Comparison of ENCODE assay signal across 23 cellular contexts in genomic region chr12:6883683-6884082, GRCh38. TPM values are rescaled to one million over a fixed set of nuclear protein-coding genes. Genes with fewer than 3 reads are reported as not detected.
A peak's percentile ranks its signal among the peaks of the same experiment; 100 is the strongest.
DNase-seq lines count a peak whose midpoint lies in the region; ATAC-seq, FAIRE-seq and TF ChIP-seq lines count a peak whose summit lies in the region.
"Had no signal": no experiment of that assay in that cellular context is flagged by ENCODE, and none has a peak within 500 bp of the region (broad histone marks: within the 10 kb centered on the region; RNA-seq: fewer than 3 reads in every experiment).

No MANE protein-coding gene starts in this region.

- H3K23ac ChIP-seq in mesendoderm (ENCODE audit: low read length) = no peak overlapping the region

- H3K9me2 ChIP-seq in PC-3 (replicated peaks; ENCODE audit: low read length) = no peaks in the 10 kb centered on the region

- H3K36me3 ChIP-seq in HepG2 (replicated peaks in 1 of 2; ENCODE audit: control insufficient read depth in 1 of 2, insufficient read depth in 2 of 2, low read length in 2 of 2) (peaks cover 0 to 1% of the 10 kb centered on the region in 2 experiments; a peak in 2 of 5 replicates), right lobe of liver (peaks cover 0 to 8% (median 0%) of the 10 kb centered on the region in 4 donors), NT2/D1 (ENCODE audit: insufficient read depth, insufficient read length, low read length) (peaks cover 19% of the 10 kb centered on the region), mesendoderm (ENCODE audit: control insufficient read depth, insufficient read depth, low read length) (no peaks in the 10 kb centered on the region), spleen (peaks cover 0 to 39% (median 14%) of the 10 kb centered on the region in 6 donors), PC-3 (ENCODE audit: low read depth, low read length) (no peaks in the 10 kb centered on the region)
- H3K36me3 ChIP-seq: SJCRH30 had no signal

- H3K4me3 ChIP-seq in HepG2 (replicated peaks in 1 of 3; ENCODE audit: insufficient read depth in 1 of 3, low read depth in 2 of 3, low read length in 3 of 3) (no peak overlapping the region), right lobe of liver (no peak overlapping the region), NT2/D1 (ENCODE audit: insufficient read length, low read depth) (no peak overlapping the region), mesendoderm (ENCODE audit: low read length) (no peak overlapping the region), spleen (no peak overlapping the region), PC-3 (ENCODE audit: low read length) (no peak overlapping the region)
- H3K4me3 ChIP-seq: SJCRH30 had no signal

- POLR2A ChIA-PET in HepG2 (lab: Yijun Ruan, JAX) (interaction anchor here (1.4 to 6.2 kb wide), 2 partner anchors 11 to 60 kb away, joined by 3 to 47 read pairs; partner anchors contain the start of genes C12orf57, RNU7-1 and SPSB2), PC-3 (lab: Charles Lee; ENCODE audit: unreplicated experiment) (no interaction called here)

- H2BK120ac ChIP-seq in mesendoderm (ENCODE audit: low read depth, low read length) = no peak overlapping the region

- CTCF ChIA-PET in HepG2 (lab: Yijun Ruan, JAX; ENCODE audit: low intra/inter-chr PET ratio, low total read pairs) (no interaction called here), PC-3 (lab: Charles Lee) (no interaction called here)

- TF ChIP-seq CTCF in HepG2 (CRISPR knock-in tag; IDR thresholded peaks at IDR 0.05) (no peak), right lobe of liver (IDR thresholded peaks at IDR 0.05) (no peak), spleen (IDR thresholded peaks at IDR 0.05 in 8 of 11, conservative IDR thresholded peaks at IDR 0.05 in 3 of 11) (no peak), PC-3 (conservative IDR thresholded peaks at IDR 0.05; ENCODE audit: low read depth, low read length) (no peak)

- no peaks in the 10 kb centered on the region for H3K79me1 ChIP-seq in mesendoderm (ENCODE audit: low read length)

- H3K9ac ChIP-seq in HepG2 (ENCODE audit: insufficient read depth, low read depth, low read length) = no peak overlapping the region
- peak overlapping the region; percentile 0 for H3K9ac ChIP-seq in NT2/D1 (ENCODE audit: insufficient read length, low read depth)
- H3K9ac ChIP-seq in mesendoderm (ENCODE audit: low read length) = no peak overlapping the region
- no peak overlapping the region for H3K9ac ChIP-seq in PC-3 (ENCODE audit: low read length)

- no peak for TF ChIP-seq POLR2A in HepG2 (IDR thresholded peaks at IDR 0.05; ENCODE audit: insufficient read depth in 1 of 2, low read depth in 2 of 2, low read length in 2 of 2)
- no peak for TF ChIP-seq POLR2A in right lobe of liver (IDR thresholded peaks at IDR 0.05)
- no peak for TF ChIP-seq POLR2A in spleen (IDR thresholded peaks at IDR 0.05)

- no peak for FAIRE-seq in HepG2 (lab: Jason Lieb, UNC)
- FAIRE-seq: GM12892 had no signal

- 99% methylated on average over 11 of the region's 11 CpGs for WGBS in HepG2 (ENCODE audit: low lambda C conversion rate)
- WGBS in right lobe of liver (ENCODE audit: insufficient coverage, low coverage, low lambda C conversion rate, missing lambda C conversion rate) = 83% methylated on average over 1 of the region's 11 CpGs
- WGBS in mesendoderm (ENCODE audit: extremely low coverage, insufficient coverage, low lambda C conversion rate) = no CpG with 5 or more reads among the region's 11 CpGs
- 93 to 97% (median 97%) methylated on average over 9 to 11 of the region's 11 CpGs for WGBS in spleen, 5 donors

- H2BK5ac ChIP-seq in mesendoderm (ENCODE audit: low read length) = peak overlapping the region; percentile 39

- no peak overlapping the region for H3K4ac ChIP-seq in mesendoderm (ENCODE audit: low read depth, low read length)

- no peak overlapping the region for H4K5ac ChIP-seq in mesendoderm (ENCODE audit: low read length)

- H3K4me1 ChIP-seq in HepG2 (ENCODE audit: insufficient read depth, low read length) (peaks cover 55% of the 10 kb centered on the region), right lobe of liver (peaks cover 0 to 25% (median 2%) of the 10 kb centered on the region in 4 donors), NT2/D1 (ENCODE audit: insufficient read depth, insufficient read length) (peaks cover 25% of the 10 kb centered on the region), mesendoderm (ENCODE audit: control insufficient read depth, low read depth, low read length) (no peaks in the 10 kb centered on the region), spleen (peaks cover 0 to 5% (median 0%) of the 10 kb centered on the region in 6 donors), PC-3 (ENCODE audit: insufficient read depth, low read length) (peaks cover 5% of the 10 kb centered on the region; the same call in 1 of the 2 replicates)
- H3K4me1 ChIP-seq: SJCRH30 had no signal

- BruUV-seq in HepG2 (replicated peaks; lab: Mats Ljungman, UMichigan) (no TSS peak), PC-3 (replicated peaks; lab: Mats Ljungman, UMichigan) (no TSS peak)

- H3K9me3 ChIP-seq in HepG2 (ENCODE audit: low read length) (no peaks in the 10 kb centered on the region), right lobe of liver (no peaks in the 10 kb centered on the region), NT2/D1 (ENCODE audit: insufficient read depth, low read length) (no peaks in the 10 kb centered on the region), spleen (no peaks in the 10 kb centered on the region), PC-3 (ENCODE audit: low read length) (no peaks in the 10 kb centered on the region)
- H3K9me3 ChIP-seq: SJCRH30 had no signal

- H3K18ac ChIP-seq in mesendoderm (ENCODE audit: low read length) = no peak overlapping the region

- no peak overlapping the region for H2BK15ac ChIP-seq in mesendoderm (replicated peaks; ENCODE audit: low read depth)

- no peaks in the 10 kb centered on the region for H4K20me1 ChIP-seq in HepG2 (ENCODE audit: insufficient read depth, low read length)
- H4K20me1 ChIP-seq in PC-3 (ENCODE audit: low read length) = no peaks in the 10 kb centered on the region

- intact Hi-C loops in HepG2 (cut with micrococcal nuclease; ENCODE audit: unreplicated experiment) (no loop called here), right lobe of liver (cut with DNase I) (no loop called here), spleen (cut with DNase I; ENCODE audit: low total_unique reads) (no loop called here), PC-3 (cut with micrococcal nuclease) (no loop called here)

- H3K4me2 ChIP-seq in HepG2 (ENCODE audit: low read depth, low read length) (no peak overlapping the region), mesendoderm (ENCODE audit: low read length) (no peak overlapping the region), PC-3 (ENCODE audit: low read length) (no peak overlapping the region)

- H3K27me3 ChIP-seq in HepG2 (ENCODE audit: control insufficient read depth in 1 of 2, insufficient read depth in 2 of 2, low read length in 2 of 2) (no peaks in the 10 kb centered on the region), right lobe of liver (no peaks in the 10 kb centered on the region), NT2/D1 (ENCODE audit: insufficient read depth, insufficient read length) (no peaks in the 10 kb centered on the region), mesendoderm (ENCODE audit: insufficient read depth, low read length, poor library complexity) (no peaks in the 10 kb centered on the region), spleen (replicated peaks in 1 of 7) (no peaks in the 10 kb centered on the region), PC-3 (ENCODE audit: low read length) (no peaks in the 10 kb centered on the region)
- H3K27me3 ChIP-seq: SJCRH30 had no signal

- no peak overlapping the region for H3K27ac ChIP-seq in HepG2 (ENCODE audit: extremely low read length, insufficient read depth, low read length)
- no peak overlapping the region for H3K27ac ChIP-seq in right lobe of liver
- no peak overlapping the region for H3K27ac ChIP-seq in mesendoderm (ENCODE audit: low read depth, low read length)
- H3K27ac ChIP-seq in spleen = no peak overlapping the region
- no peak overlapping the region for H3K27ac ChIP-seq in PC-3 (ENCODE audit: low read length)
- H3K27ac ChIP-seq: SJCRH30 had no signal

- H4K8ac ChIP-seq in mesendoderm (ENCODE audit: low read depth, low read length) = no peak overlapping the region

- ATAC-seq in HepG2 = no peak
- no peak for ATAC-seq in right lobe of liver
- ATAC-seq in PC-3 = no peak
- ATAC-seq: SK-N-SH treated with all-trans-retinoic acid at 6 μM for 48 hours had no signal

- no peak for TF ChIP-seq RAD21 in HepG2 (CRISPR knock-in tag; IDR thresholded peaks at IDR 0.05)

- peak overlapping the region; percentile 33 for H2AK5ac ChIP-seq in mesendoderm (ENCODE audit: low read length)

- in situ Hi-C loops in HepG2 (cut with HindIII; ENCODE audit: extremely low pct_ligation_motif_present, low pct_unique_long_range_greater_than_20kb) = no loop called here

- TF ChIP-seq EP300 in HepG2 (IDR thresholded peaks at IDR 0.05; ENCODE audit: low read depth in 2 of 2, low read length in 2 of 2) (no peak), HepG2 (CRISPR knock-in tag; IDR thresholded peaks at IDR 0.05; ENCODE audit: borderline replicate concordance) (no peak)

- no peaks in the 10 kb centered on the region for H3K79me2 ChIP-seq in HepG2 (ENCODE audit: insufficient read depth, low read length)
- H3K79me2 ChIP-seq in mesendoderm (ENCODE audit: control insufficient read depth, insufficient read depth, low read length) = no peaks in the 10 kb centered on the region
- no peaks in the 10 kb centered on the region for H3K79me2 ChIP-seq in PC-3 (ENCODE audit: low read length)

- peak overlapping the region; percentile 17 for H3K56ac ChIP-seq in mesendoderm (ENCODE audit: low read length)

- DNase-seq in HepG2 (ENCODE audit: low spot score) (no peak), right lobe of liver (no peak), NT2/D1 (ENCODE audit: low read depth, low spot score) (no peak), mesendoderm (no peak), spleen (no peak), PC-3 (no peak), SKM-1 (lab: John Stamatoyannopoulos, UW; ENCODE audit: unreplicated experiment) (no peak)
- DNase-seq: 8988T, DMS153, DND-41, Karpas-422, NCI-H1092, NCI-H1417 treated with DMSO at 0.1 percent for 48 hours, NCI-H1694 treated with DMSO at 0.1 percent for 48 hours, NCI-H2081 treated with DMSO at 0.1 percent for 48 hours, NCI-H2171, NCI-H226, NCI-H510A, NCI-H69, OCI-M1, SJCRH30 had no signal

- H2AFZ ChIP-seq in HepG2 (ENCODE audit: low read length) = no peak overlapping the region
- H2AFZ ChIP-seq in PC-3 (ENCODE audit: low read length) = no peak overlapping the region

- no peaks in the 10 kb centered on the region for H3F3A ChIP-seq in PC-3 (ENCODE audit: low read length, unreplicated experiment)

RNA-seq across cellular contexts. Expression of gene SPSB2, which starts 10.6 kb away (rescaled TPM):
- 4.0 and 6.2 TPM in 2 replicates for total RNA-seq in HepG2 (2016; rRNA removed; fragmentation: Illumina TruSeq; extraction: Trizol)
- total RNA-seq in HepG2 (2016; cell fraction: cytosol; rRNA removed; fragmentation: Illumina TruSeq; extraction: Trizol; ENCODE audit: low read depth) = 2.5 and 2.9 TPM in 2 replicates
- total RNA-seq in HepG2 (2016; cell fraction: insoluble cytoplasmic fraction; rRNA removed; fragmentation: Illumina TruSeq; extraction: Trizol) = 4.0 and 5.3 TPM in 2 replicates
- total RNA-seq in HepG2 (2016; cell fraction: membrane; rRNA removed; fragmentation: Illumina TruSeq; extraction: Trizol) = 3.2 and 4.9 TPM in 2 replicates
- total RNA-seq in HepG2 (2016; cell fraction: nucleus; rRNA removed; fragmentation: Illumina TruSeq; extraction: Trizol) = 4.0 and 4.3 TPM in 2 replicates
- 1.9 and 2.0 TPM in 2 replicates for polyA plus RNA-seq in HepG2 (2011; rRNA removed)
- polyA plus RNA-seq in HepG2 (2011; cell fraction: cytosol; rRNA removed) = 1.8 and 2.4 TPM in 2 replicates
- polyA plus RNA-seq in HepG2 (2011; cell fraction: nucleus; rRNA removed) = 2.1 and 2.8 TPM in 2 replicates
- 1.7 and 2.0 TPM in 2 replicates for polyA plus RNA-seq in HepG2 (2012)
- 2.0 and 2.2 TPM in 2 replicates for polyA plus RNA-seq in HepG2 (2016; cell fraction: cytosol; fragmentation: Illumina TruSeq; extraction: Trizol; ENCODE audit: low read depth)
- 4.2 and 5.3 TPM in 2 replicates for polyA plus RNA-seq in HepG2 (2016; cell fraction: insoluble cytoplasmic fraction; fragmentation: Illumina TruSeq; extraction: Trizol; ENCODE audit: low read depth)
- 2.5 and 2.9 TPM in 2 replicates for polyA plus RNA-seq in HepG2 (2016; cell fraction: membrane; fragmentation: Illumina TruSeq; extraction: Trizol; ENCODE audit: low read depth)
- 7.1 and 7.6 TPM in 2 replicates for polyA plus RNA-seq in HepG2 (2016; cell fraction: nucleus; fragmentation: Illumina TruSeq; extraction: Trizol; ENCODE audit: insufficient read depth, low read depth)
- 2.3 and 4.3 TPM in 2 replicates for polyA minus RNA-seq in HepG2 (2011; rRNA and poly(A)+ RNA removed; ENCODE audit: low replicate concordance)
- 0.97 TPM in 1 of 2 replicates, not detected in the other for polyA minus RNA-seq in HepG2 (2011; cell fraction: cytosol; rRNA and poly(A)+ RNA removed)
- 1.7 and 4.4 TPM in 2 replicates for polyA minus RNA-seq in HepG2 (2011; cell fraction: nucleus; rRNA and poly(A)+ RNA removed)
- 1 to 10 TPM; 1.7 to 5.3 (median 3.6) TPM for total RNA-seq in right lobe of liver
- polyA plus RNA-seq in mesendoderm (2013, experiment 1 of 2) = 6.0 TPM
- 5.3 TPM for polyA plus RNA-seq in mesendoderm (2013, experiment 2 of 2)
- total RNA-seq in spleen = 10 to 100 TPM in 4 of 7 donors, 1 to 10 TPM in 3; 7.0 to 12.9 (median 10.3) TPM
- 10 to 100 TPM; 11.3 to 17.0 (median 11.5) TPM for polyA plus RNA-seq in spleen
- total RNA-seq in PC-3 (2014; rRNA removed) = 8.4 and 9.2 TPM in 2 replicates

RNA-seq across cellular contexts. Expression of gene TPI1, which starts 16.4 kb away (rescaled TPM):
- total RNA-seq in HepG2 (2016; rRNA removed; fragmentation: Illumina TruSeq; extraction: Trizol) (945 and 1,237 TPM in 2 replicates), right lobe of liver (100 to 1,000 TPM; 265 to 400 (median 331) TPM), spleen (100 to 1,000 TPM; 218 to 471 (median 288) TPM), PC-3 (2014; rRNA removed) (1,259 and 1,708 TPM in 2 replicates)
- 140 and 155 TPM in 2 replicates for total RNA-seq in HepG2 (2016; cell fraction: cytosol; rRNA removed; fragmentation: Illumina TruSeq; extraction: Trizol; ENCODE audit: low read depth)
- 973 and 1,308 TPM in 2 replicates for total RNA-seq in HepG2 (2016; cell fraction: insoluble cytoplasmic fraction; rRNA removed; fragmentation: Illumina TruSeq; extraction: Trizol)
- 225 and 227 TPM in 2 replicates for total RNA-seq in HepG2 (2016; cell fraction: membrane; rRNA removed; fragmentation: Illumina TruSeq; extraction: Trizol)
- total RNA-seq in HepG2 (2016; cell fraction: nucleus; rRNA removed; fragmentation: Illumina TruSeq; extraction: Trizol) = 304 and 321 TPM in 2 replicates
- polyA plus RNA-seq in HepG2 (2011; rRNA removed) (2,303 and 2,535 TPM in 2 replicates), spleen (100 to 1,000 TPM; 234 to 364 (median 311) TPM)
- polyA plus RNA-seq in HepG2 (2011; cell fraction: cytosol; rRNA removed) = 2,411 and 2,863 TPM in 2 replicates
- polyA plus RNA-seq in HepG2 (2011; cell fraction: nucleus; rRNA removed) = 791 and 898 TPM in 2 replicates
- polyA plus RNA-seq in HepG2 (2012) = 761 and 831 TPM in 2 replicates
- 144 and 145 TPM in 2 replicates for polyA plus RNA-seq in HepG2 (2016; cell fraction: cytosol; fragmentation: Illumina TruSeq; extraction: Trizol; ENCODE audit: low read depth)
- 1,111 and 1,213 TPM in 2 replicates for polyA plus RNA-seq in HepG2 (2016; cell fraction: insoluble cytoplasmic fraction; fragmentation: Illumina TruSeq; extraction: Trizol; ENCODE audit: low read depth)
- 192 and 205 TPM in 2 replicates for polyA plus RNA-seq in HepG2 (2016; cell fraction: membrane; fragmentation: Illumina TruSeq; extraction: Trizol; ENCODE audit: low read depth)
- polyA plus RNA-seq in HepG2 (2016; cell fraction: nucleus; fragmentation: Illumina TruSeq; extraction: Trizol; ENCODE audit: insufficient read depth, low read depth) = 439 and 458 TPM in 2 replicates
- 3,388 and 3,474 TPM in 2 replicates for polyA minus RNA-seq in HepG2 (2011; rRNA and poly(A)+ RNA removed; ENCODE audit: low replicate concordance)
- polyA minus RNA-seq in HepG2 (2011; cell fraction: cytosol; rRNA and poly(A)+ RNA removed) = 607 and 618 TPM in 2 replicates
- 242 and 287 TPM in 2 replicates for polyA minus RNA-seq in HepG2 (2011; cell fraction: nucleus; rRNA and poly(A)+ RNA removed)
- polyA plus RNA-seq in mesendoderm (2013, experiment 1 of 2) = 727 TPM
- 759 TPM for polyA plus RNA-seq in mesendoderm (2013, experiment 2 of 2)

RNA-seq across cellular contexts. Expression of gene LRRC23, which starts 20.9 kb away (rescaled TPM):
- total RNA-seq in HepG2 (2016; rRNA removed; fragmentation: Illumina TruSeq; extraction: Trizol) (6.0 and 6.7 TPM in 2 replicates), right lobe of liver (1 to 10 TPM in 5 of 6 experiments, under 1 TPM in 1; 0.93 to 4.3 (median 2.6) TPM), spleen (1 to 10 TPM; 3.1 to 9.6 (median 5.9) TPM), PC-3 (2014; rRNA removed) (5.1 and 13.6 TPM in 2 replicates)
- 2.5 and 3.3 TPM in 2 replicates for total RNA-seq in HepG2 (2016; cell fraction: cytosol; rRNA removed; fragmentation: Illumina TruSeq; extraction: Trizol; ENCODE audit: low read depth)
- 5.1 and 7.7 TPM in 2 replicates for total RNA-seq in HepG2 (2016; cell fraction: insoluble cytoplasmic fraction; rRNA removed; fragmentation: Illumina TruSeq; extraction: Trizol)
- 5.0 and 6.0 TPM in 2 replicates for total RNA-seq in HepG2 (2016; cell fraction: membrane; rRNA removed; fragmentation: Illumina TruSeq; extraction: Trizol)
- 4.0 and 5.4 TPM in 2 replicates for total RNA-seq in HepG2 (2016; cell fraction: nucleus; rRNA removed; fragmentation: Illumina TruSeq; extraction: Trizol)
- polyA plus RNA-seq in HepG2 (2011; rRNA removed) (6.2 and 7.8 TPM in 2 replicates), spleen (10 to 100 TPM in 1 of 3 donors, 1 to 10 TPM in 2; 7.0 to 10.1 (median 7.5) TPM)
- 5.2 TPM in 2 replicates for polyA plus RNA-seq in HepG2 (2011; cell fraction: cytosol; rRNA removed)
- polyA plus RNA-seq in HepG2 (2011; cell fraction: nucleus; rRNA removed) = 14.3 and 20.8 TPM in 2 replicates
- 5.3 and 6.9 TPM in 2 replicates for polyA plus RNA-seq in HepG2 (2012)
- 3.0 and 3.1 TPM in 2 replicates for polyA plus RNA-seq in HepG2 (2016; cell fraction: cytosol; fragmentation: Illumina TruSeq; extraction: Trizol; ENCODE audit: low read depth)
- 6.4 and 8.2 TPM in 2 replicates for polyA plus RNA-seq in HepG2 (2016; cell fraction: insoluble cytoplasmic fraction; fragmentation: Illumina TruSeq; extraction: Trizol; ENCODE audit: low read depth)
- polyA plus RNA-seq in HepG2 (2016; cell fraction: membrane; fragmentation: Illumina TruSeq; extraction: Trizol; ENCODE audit: low read depth) = 5.2 TPM in 2 replicates
- polyA plus RNA-seq in HepG2 (2016; cell fraction: nucleus; fragmentation: Illumina TruSeq; extraction: Trizol; ENCODE audit: insufficient read depth, low read depth) = 7.8 and 11.0 TPM in 2 replicates
- 5.6 and 8.7 TPM in 2 replicates for polyA minus RNA-seq in HepG2 (2011; rRNA and poly(A)+ RNA removed; ENCODE audit: low replicate concordance)
- 1.3 and 2.2 TPM in 2 replicates for polyA minus RNA-seq in HepG2 (2011; cell fraction: cytosol; rRNA and poly(A)+ RNA removed)
- polyA minus RNA-seq in HepG2 (2011; cell fraction: nucleus; rRNA and poly(A)+ RNA removed) = 9.1 and 14.9 TPM in 2 replicates
- polyA plus RNA-seq in mesendoderm (2013, experiment 1 of 2) = 1.2 TPM
- 1.3 TPM for polyA plus RNA-seq in mesendoderm (2013, experiment 2 of 2)

RNA-seq across cellular contexts. Expression of gene ENO2, which starts 30.7 kb away (rescaled TPM):
- total RNA-seq in HepG2 (2016; rRNA removed; fragmentation: Illumina TruSeq; extraction: Trizol) = 15.9 and 19.3 TPM in 2 replicates
- 5.8 and 6.3 TPM in 2 replicates for total RNA-seq in HepG2 (2016; cell fraction: cytosol; rRNA removed; fragmentation: Illumina TruSeq; extraction: Trizol; ENCODE audit: low read depth)
- 12.7 and 19.8 TPM in 2 replicates for total RNA-seq in HepG2 (2016; cell fraction: insoluble cytoplasmic fraction; rRNA removed; fragmentation: Illumina TruSeq; extraction: Trizol)
- 7.9 and 8.5 TPM in 2 replicates for total RNA-seq in HepG2 (2016; cell fraction: membrane; rRNA removed; fragmentation: Illumina TruSeq; extraction: Trizol)
- 21.7 and 25.4 TPM in 2 replicates for total RNA-seq in HepG2 (2016; cell fraction: nucleus; rRNA removed; fragmentation: Illumina TruSeq; extraction: Trizol)
- polyA plus RNA-seq in HepG2 (2011; rRNA removed) = 136 and 144 TPM in 2 replicates
- 105 and 112 TPM in 2 replicates for polyA plus RNA-seq in HepG2 (2011; cell fraction: cytosol; rRNA removed)
- polyA plus RNA-seq in HepG2 (2011; cell fraction: nucleus; rRNA removed) = 451 and 486 TPM in 2 replicates
- polyA plus RNA-seq in HepG2 (2012) = 102 and 116 TPM in 2 replicates
- 3.6 and 3.8 TPM in 2 replicates for polyA plus RNA-seq in HepG2 (2016; cell fraction: cytosol; fragmentation: Illumina TruSeq; extraction: Trizol; ENCODE audit: low read depth)
- 18.2 and 20.1 TPM in 2 replicates for polyA plus RNA-seq in HepG2 (2016; cell fraction: insoluble cytoplasmic fraction; fragmentation: Illumina TruSeq; extraction: Trizol; ENCODE audit: low read depth)
- 7.1 and 7.2 TPM in 2 replicates for polyA plus RNA-seq in HepG2 (2016; cell fraction: membrane; fragmentation: Illumina TruSeq; extraction: Trizol; ENCODE audit: low read depth)
- polyA plus RNA-seq in HepG2 (2016; cell fraction: nucleus; fragmentation: Illumina TruSeq; extraction: Trizol; ENCODE audit: insufficient read depth, low read depth) = 89.6 and 99.9 TPM in 2 replicates
- polyA minus RNA-seq in HepG2 (2011; rRNA and poly(A)+ RNA removed; ENCODE audit: low replicate concordance) = 23.5 and 92.8 TPM in 2 replicates
- polyA minus RNA-seq in HepG2 (2011; cell fraction: cytosol; rRNA and poly(A)+ RNA removed) = 35.6 and 39.9 TPM in 2 replicates
- 44.7 and 52.6 TPM in 2 replicates for polyA minus RNA-seq in HepG2 (2011; cell fraction: nucleus; rRNA and poly(A)+ RNA removed)
- 1 to 10 TPM; 1.1 to 9.3 (median 2.0) TPM for total RNA-seq in right lobe of liver
- polyA plus RNA-seq in mesendoderm (2013, experiment 1 of 2) = 12.1 TPM
- polyA plus RNA-seq in mesendoderm (2013, experiment 2 of 2) = 12.4 TPM
- 10 to 100 TPM in 6 of 7 donors, 1 to 10 TPM in 1; 7.6 to 37.7 (median 25.0) TPM for total RNA-seq in spleen
- 10 to 100 TPM; 11.5 to 41.3 (median 29.1) TPM for polyA plus RNA-seq in spleen
- 30.2 and 35.2 TPM in 2 replicates for total RNA-seq in PC-3 (2014; rRNA removed)

RNA-seq across cellular contexts. Expression of gene USP5, which starts 31.7 kb away (rescaled TPM):
- total RNA-seq in HepG2 (2016; rRNA removed; fragmentation: Illumina TruSeq; extraction: Trizol) (53.4 and 56.0 TPM in 2 replicates), right lobe of liver (10 to 100 TPM; 38.2 to 59.5 (median 42.6) TPM), spleen (10 to 100 TPM; 29.8 to 62.4 (median 53.5) TPM), PC-3 (2014; rRNA removed) (107 and 113 TPM in 2 replicates)
- total RNA-seq in HepG2 (2016; cell fraction: cytosol; rRNA removed; fragmentation: Illumina TruSeq; extraction: Trizol; ENCODE audit: low read depth) = 5.2 and 5.4 TPM in 2 replicates
- total RNA-seq in HepG2 (2016; cell fraction: insoluble cytoplasmic fraction; rRNA removed; fragmentation: Illumina TruSeq; extraction: Trizol) = 45.2 and 58.2 TPM in 2 replicates
- total RNA-seq in HepG2 (2016; cell fraction: membrane; rRNA removed; fragmentation: Illumina TruSeq; extraction: Trizol) = 10.8 and 12.8 TPM in 2 replicates
- 32.6 and 33.8 TPM in 2 replicates for total RNA-seq in HepG2 (2016; cell fraction: nucleus; rRNA removed; fragmentation: Illumina TruSeq; extraction: Trizol)
- polyA plus RNA-seq in HepG2 (2011; rRNA removed) (39.6 and 42.8 TPM in 2 replicates), spleen (10 to 100 TPM; 23.1 to 40.5 (median 23.6) TPM)
- 27.0 and 32.1 TPM in 2 replicates for polyA plus RNA-seq in HepG2 (2011; cell fraction: cytosol; rRNA removed)
- polyA plus RNA-seq in HepG2 (2011; cell fraction: nucleus; rRNA removed) = 68.8 and 89.3 TPM in 2 replicates
- 27.9 and 33.1 TPM in 2 replicates for polyA plus RNA-seq in HepG2 (2012)
- polyA plus RNA-seq in HepG2 (2016; cell fraction: cytosol; fragmentation: Illumina TruSeq; extraction: Trizol; ENCODE audit: low read depth) = 4.2 and 4.5 TPM in 2 replicates
- 34.9 and 45.9 TPM in 2 replicates for polyA plus RNA-seq in HepG2 (2016; cell fraction: insoluble cytoplasmic fraction; fragmentation: Illumina TruSeq; extraction: Trizol; ENCODE audit: low read depth)
- 7.6 and 9.6 TPM in 2 replicates for polyA plus RNA-seq in HepG2 (2016; cell fraction: membrane; fragmentation: Illumina TruSeq; extraction: Trizol; ENCODE audit: low read depth)
- 58.8 and 61.0 TPM in 2 replicates for polyA plus RNA-seq in HepG2 (2016; cell fraction: nucleus; fragmentation: Illumina TruSeq; extraction: Trizol; ENCODE audit: insufficient read depth, low read depth)
- 91.2 and 159 TPM in 2 replicates for polyA minus RNA-seq in HepG2 (2011; rRNA and poly(A)+ RNA removed; ENCODE audit: low replicate concordance)
- 29.6 and 30.0 TPM in 2 replicates for polyA minus RNA-seq in HepG2 (2011; cell fraction: cytosol; rRNA and poly(A)+ RNA removed)
- polyA minus RNA-seq in HepG2 (2011; cell fraction: nucleus; rRNA and poly(A)+ RNA removed) = 21.5 and 25.2 TPM in 2 replicates
- polyA plus RNA-seq in mesendoderm (2013, experiment 1 of 2) = 86.8 TPM
- polyA plus RNA-seq in mesendoderm (2013, experiment 2 of 2) = 87.0 TPM
